In the genomic region with DNA sequence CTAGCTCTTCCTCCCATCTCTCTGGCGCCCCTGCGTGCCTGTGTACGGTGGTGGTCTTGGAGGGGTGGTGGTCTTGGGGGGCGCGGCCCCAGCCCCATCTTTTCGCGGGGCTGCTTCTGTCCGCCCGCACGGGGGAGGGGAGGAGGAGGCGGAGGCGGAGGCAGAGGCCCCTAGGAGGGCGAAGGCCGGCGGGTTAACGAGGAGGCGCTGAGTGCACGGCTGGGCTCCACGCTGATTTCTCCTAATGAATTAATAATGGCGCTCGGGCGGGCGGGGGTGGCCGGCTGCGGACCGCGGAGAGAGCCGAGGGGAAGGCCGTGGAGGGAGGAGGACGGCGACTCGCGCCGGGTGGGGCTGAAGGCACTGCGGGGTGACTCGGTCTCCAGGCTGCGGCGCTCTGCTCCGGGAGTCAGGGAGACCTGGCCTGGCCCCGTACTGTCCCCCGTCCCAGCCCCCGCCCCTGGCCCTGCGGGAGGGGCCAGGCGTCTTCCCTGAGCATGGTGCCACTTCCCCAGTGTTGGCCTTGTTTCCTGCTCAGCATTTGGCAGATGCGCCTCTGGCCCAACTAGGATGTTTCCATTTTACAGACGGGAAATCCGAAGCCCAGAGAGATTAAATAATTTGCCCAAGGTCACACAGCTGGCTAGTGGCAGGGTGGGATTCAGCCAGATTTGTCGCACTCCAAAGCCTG, we compare ENCODE assay signal across 1 cellular context.
TF ChIP-seq lines count a peak whose summit lies in the region.

No MANE protein-coding gene starts in this region.

TF ChIP-seq in H1, 55 proteins besides CTCF, POLR2A, EP300 and RAD21 (continued from another document):
- no peak for TF ChIP-seq TAF7 (optimal IDR thresholded peaks at IDR 0.05; ENCODE audit: borderline replicate concordance, low read depth, low read length)
- TF ChIP-seq GABPA (IDR thresholded peaks at IDR 0.05; ENCODE audit: borderline replicate concordance, insufficient read depth, low read length) = 0 out of 2 replicates have a peak, but pooled peaks have one; percentile 12
- TF ChIP-seq KDM4A (IDR thresholded peaks at IDR 0.05; ENCODE audit: low read depth, low read length, severe bottlenecking) = peak; percentile 15
- no peak for TF ChIP-seq BRCA1 (IDR thresholded peaks at IDR 0.05; ENCODE audit: low read depth, low read length)
- no peak for TF ChIP-seq NANOG (IDR thresholded peaks at IDR 0.05; ENCODE audit: insufficient read depth, low read depth, low read length, poor library complexity, severe bottlenecking)
- TF ChIP-seq ATF2 (IDR thresholded peaks at IDR 0.05; ENCODE audit: low read length) = no peak
- TF ChIP-seq ASH2L (IDR thresholded peaks at IDR 0.05; ENCODE audit: low read length) = no peak
- no peak; the same call in 1 of the 2 replicates for TF ChIP-seq POLR2AphosphoS5 (IDR thresholded peaks at IDR 0.05; ENCODE audit: low read depth, low read length)
- no peak for TF ChIP-seq TCF12 (IDR thresholded peaks at IDR 0.05; ENCODE audit: low read depth, low read length)
- no peak for TF ChIP-seq POU5F1 (IDR thresholded peaks at IDR 0.05; ENCODE audit: low read depth, low read length)
- no peak for TF ChIP-seq SUZ12 (IDR thresholded peaks at IDR 0.05; ENCODE audit: low read length)
- TF ChIP-seq EGR1 (IDR thresholded peaks at IDR 0.05; ENCODE audit: borderline replicate concordance, low read depth, low read length) = peak; percentile 70; the same call in 1 of the 2 replicates
- TF ChIP-seq, protein P1, sequence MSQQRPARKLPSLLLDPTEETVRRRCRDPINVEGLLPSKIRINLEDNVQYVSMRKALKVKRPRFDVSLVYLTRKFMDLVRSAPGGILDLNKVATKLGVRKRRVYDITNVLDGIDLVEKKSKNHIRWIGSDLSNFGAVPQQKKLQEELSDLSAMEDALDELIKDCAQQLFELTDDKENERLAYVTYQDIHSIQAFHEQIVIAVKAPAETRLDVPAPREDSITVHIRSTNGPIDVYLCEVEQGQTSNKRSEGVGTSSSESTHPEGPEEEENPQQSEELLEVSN (IDR thresholded peaks at IDR 0.05) = no peak
- no peak for TF ChIP-seq KDM1A (IDR thresholded peaks at IDR 0.05; ENCODE audit: borderline replicate concordance, low read length)
- no peak for TF ChIP-seq JUND (IDR thresholded peaks at IDR 0.05; ENCODE audit: low read length)
- TF ChIP-seq PHF8 (conservative IDR thresholded peaks at IDR 0.05; ENCODE audit: low read depth, low read length) = 0 out of 2 replicates have a peak, but pooled peaks have one; percentile 24
- no peak for TF ChIP-seq JUN (IDR thresholded peaks at IDR 0.05; ENCODE audit: low read depth, low read length)
- TF ChIP-seq BACH1 (IDR thresholded peaks at IDR 0.05; ENCODE audit: low read length) = peak; percentile 2; the same call in 1 of the 2 replicates
- TF ChIP-seq CBX8 (IDR thresholded peaks at IDR 0.05; ENCODE audit: borderline replicate concordance, low read depth, low read length) = no peak
- TF ChIP-seq MAFK (IDR thresholded peaks at IDR 0.05; ENCODE audit: low read depth, low read length) = no peak
- no peak for TF ChIP-seq RNF2 (IDR thresholded peaks at IDR 0.05; ENCODE audit: borderline replicate concordance, low read depth, low read length, missing control alignments, poor library complexity, severe bottlenecking)
